Comparison of ENCODE assay signal across 17 cellular contexts in genomic region chr2:32464441-32464840, GRCh38.
DNase-seq lines count a peak whose midpoint lies in the region; ATAC-seq, FAIRE-seq and TF ChIP-seq lines count a peak whose summit lies in the region.
"Had no signal": no experiment of that assay in that cellular context is flagged by ENCODE, and none has a peak within 500 bp of the region (broad histone marks: within the 10 kb centered on the region; RNA-seq: fewer than 3 reads in every experiment).

No MANE protein-coding gene starts in this region.

- no peak overlapping the region for H3K27ac Mint-ChIP-seq in astrocyte (ENCODE audit: unreplicated experiment)
- H3K27ac Mint-ChIP-seq in osteocyte (ENCODE audit: unreplicated experiment), result peak overlapping the region; percentile 1

- H2AFZ ChIP-seq in astrocyte (ENCODE audit: low read depth, low read length), result no peak overlapping the region
- no peak overlapping the region for H2AFZ ChIP-seq in PC-3 (ENCODE audit: low read length)
- H2AFZ ChIP-seq: PC-9 had no signal

- peaks cover 9% of the 10 kb centered on the region for H3K36me3 Mint-ChIP-seq in astrocyte (ENCODE audit: low read depth, unreplicated experiment)
- H3K36me3 Mint-ChIP-seq in osteocyte (ENCODE audit: unreplicated experiment), result peaks cover 49% of the 10 kb centered on the region

- no peak overlapping the region for H3K9ac ChIP-seq in astrocyte (ENCODE audit: low read length)
- no peak overlapping the region for H3K9ac ChIP-seq in PC-3 (ENCODE audit: low read length)

- H3K9me2 ChIP-seq in PC-3 (replicated peaks; ENCODE audit: low read length), result no peaks in the 10 kb centered on the region

- H3K4me3 ChIP-seq in astrocyte (ENCODE audit: insufficient read depth, low read depth, low read length), result no peak overlapping the region
- H3K4me3 ChIP-seq in fibroblast of mammary gland (ENCODE audit: control insufficient read depth, low read depth, low read length), result no peak overlapping the region
- no peak overlapping the region for H3K4me3 ChIP-seq in PC-3 (ENCODE audit: low read length)
- H3K4me3 ChIP-seq: PC-9 had no signal

- H3K4me2 ChIP-seq in astrocyte (ENCODE audit: low read length) (no peak overlapping the region), PC-3 (ENCODE audit: low read length) (no peak overlapping the region)
- H3K4me2 ChIP-seq: PC-9 had no signal

- H3K27me3 ChIP-seq in astrocyte (ENCODE audit: insufficient read depth, low read length) (no peaks in the 10 kb centered on the region), PC-3 (ENCODE audit: low read length) (no peaks in the 10 kb centered on the region)

- TF ChIP-seq CTCF in astrocyte (IDR thresholded peaks at IDR 0.05; ENCODE audit: insufficient read depth, low read depth, low read length) (no peak), fibroblast of mammary gland (conservative IDR thresholded peaks at IDR 0.05; ENCODE audit: control insufficient read depth, insufficient read depth, low read depth, low read length) (no peak), osteocyte (IDR thresholded peaks at IDR 0.05) (no peak), PC-3 (conservative IDR thresholded peaks at IDR 0.05; ENCODE audit: low read depth, low read length) (no peak)

- ATAC-seq in PC-3, result no peak

- H3K4me1 ChIP-seq in astrocyte (ENCODE audit: insufficient read depth, low read length), result peaks cover 6% of the 10 kb centered on the region
- no peaks in the 10 kb centered on the region for H3K4me1 ChIP-seq in PC-3 (ENCODE audit: insufficient read depth, low read length)

- no peak overlapping the region for H3K4me3 Mint-ChIP-seq in astrocyte (ENCODE audit: unreplicated experiment)
- no peak overlapping the region for H3K4me3 Mint-ChIP-seq in osteocyte (ENCODE audit: unreplicated experiment)
- H3K4me3 Mint-ChIP-seq: H9 had no signal

- intact Hi-C loops in PC-3 (cut with micrococcal nuclease), result no loop called here

- H4K20me1 ChIP-seq in astrocyte (ENCODE audit: insufficient read depth, low read length) (peaks cover 3% of the 10 kb centered on the region), PC-3 (ENCODE audit: low read length) (no peaks in the 10 kb centered on the region)

- H3K27ac ChIP-seq in astrocyte (ENCODE audit: low read depth, low read length), result no peak overlapping the region
- H3K27ac ChIP-seq in PC-3 (ENCODE audit: low read length), result no peak overlapping the region
- H3K27ac ChIP-seq: PC-9 had no signal

- DNase-seq in AG20443 (ENCODE audit: low spot score) (peak; percentile 4), astrocyte (ENCODE audit: low read depth) (peak; percentile 26), fibroblast of mammary gland (ENCODE audit: low read depth) (peak; percentile 46), osteocyte (ENCODE audit: extremely low spot score, unreplicated experiment) (no peak), PC-3 (no peak), NCI-H510A treated with DMSO at 0.1 percent for 48 hours (lab: John Stamatoyannopoulos, UW) (no peak), NCI-H2029 (lab: John Stamatoyannopoulos, UW) (no peak)
- DNase-seq in activated CD8-positive, alpha-beta memory T cell treated with anti-CD3 and anti-CD28 coated beads, Interleukin-2, amount 50 U/mL, for 4 hours, result no peak
- DNase-seq: C1 segment of cervical spinal cord, DMS 273 treated with DMSO at 0.1 percent for 48 hours, H9, MV-4-11, NCI-H1436, NCI-H2107, NCI-H226, NCI-H69, PC-9 had no signal

- H3F3A ChIP-seq in PC-3 (ENCODE audit: low read length, unreplicated experiment), result no peaks in the 10 kb centered on the region

- BruUV-seq in PC-3 (replicated peaks; lab: Mats Ljungman, UMichigan), result no TSS peak

- CTCF ChIA-PET in PC-3 (lab: Charles Lee), result no interaction called here

- peaks cover 2% of the 10 kb centered on the region for H3K4me1 Mint-ChIP-seq in astrocyte (ENCODE audit: low read depth, unreplicated experiment)
- H3K4me1 Mint-ChIP-seq in osteocyte (ENCODE audit: unreplicated experiment), result peaks cover 8% of the 10 kb centered on the region
- H3K4me1 Mint-ChIP-seq: H9 had no signal

- no peaks in the 10 kb centered on the region for H3K9me3 ChIP-seq in astrocyte (ENCODE audit: insufficient read depth, low read depth, low read length)
- no peaks in the 10 kb centered on the region for H3K9me3 ChIP-seq in PC-3 (ENCODE audit: low read length)

- no peaks in the 10 kb centered on the region for H3K9me3 Mint-ChIP-seq in astrocyte (ENCODE audit: unreplicated experiment)
- H3K9me3 Mint-ChIP-seq in osteocyte (ENCODE audit: unreplicated experiment), result no peaks in the 10 kb centered on the region
- H3K9me3 Mint-ChIP-seq: H9 had no signal

- H3K79me2 ChIP-seq in astrocyte (ENCODE audit: insufficient read depth, low read length), result peaks cover 11% of the 10 kb centered on the region
- H3K79me2 ChIP-seq in PC-3 (ENCODE audit: low read length), result no peaks in the 10 kb centered on the region

- peaks cover 37% of the 10 kb centered on the region for H3K36me3 ChIP-seq in astrocyte (ENCODE audit: insufficient read depth, low read length)
- peaks cover 41% of the 10 kb centered on the region; the same call in 1 of the 2 replicates for H3K36me3 ChIP-seq in PC-3 (ENCODE audit: low read depth, low read length)

- POLR2A ChIA-PET in PC-3 (lab: Charles Lee; ENCODE audit: unreplicated experiment), result no interaction called here

- no peak for FAIRE-seq in astrocyte (lab: Jason Lieb, UNC)

- no peaks in the 10 kb centered on the region for H3K27me3 Mint-ChIP-seq in astrocyte (ENCODE audit: low read depth, unreplicated experiment)
- H3K27me3 Mint-ChIP-seq in osteocyte (ENCODE audit: unreplicated experiment), result no peaks in the 10 kb centered on the region

Comparison
In these comparisons a context has a peak if more than half of its experiments do, and no peak if none do; other contexts are left out.
1. DNase-seq: peak in AG20443 (single experiment), astrocyte (single experiment) and fibroblast of mammary gland (single experiment); none in osteocyte (single experiment), PC-3 (single experiment), NCI-H510A treated with DMSO at 0.1 percent for 48 hours (single experiment), activated CD8-positive, alpha-beta memory T cell treated with anti-CD3 and anti-CD28 coated beads, Interleukin-2, amount 50 U/mL, for 4 hours (single experiment) and NCI-H2029 (single experiment).